Comparison of ENCODE assay signal across 9 cellular contexts in genomic region chr7:128381161-128381821, GRCh38. TPM values are rescaled to one million over a fixed set of nuclear protein-coding genes. Genes with fewer than 3 reads are reported as not detected.
A peak's percentile ranks its signal among the peaks of the same experiment; 100 is the strongest.
DNase-seq lines count a peak whose midpoint lies in the region; ATAC-seq and TF ChIP-seq lines count a peak whose summit lies in the region.
"Had no signal": no experiment of that assay in that cellular context is flagged by ENCODE, and none has a peak within 500 bp of the region (broad histone marks: within the 10 kb centered on the region; RNA-seq: fewer than 3 reads in every experiment).

No MANE protein-coding gene starts in this region.

- WGBS in heart left ventricle, 4 donors, result 60 to 64% (median 61%) methylated on average over 18 to 19 of the region's 19 CpGs

- H3K36me3 ChIP-seq in breast epithelium (no peaks in the 10 kb centered on the region), heart left ventricle (no peaks in the 10 kb centered on the region)
- H3K36me3 ChIP-seq: neutrophil had no signal

- no peak overlapping the region for H3K27ac Mint-ChIP-seq in MCF 10A (ENCODE audit: low read depth, unreplicated experiment)
- H3K27ac Mint-ChIP-seq in activated CD4-positive, alpha-beta T cell treated with anti-CD3 and anti-CD28 coated beads, Interleukin-2, amount 10 ng/mL, durations not matched to agents 7 days and 5 days, result no peak overlapping the region
- H3K27ac Mint-ChIP-seq in stimulated activated naive CD8-positive, alpha-beta T cell treated with anti-CD3 and anti-CD28 coated beads, Interleukin-15, amount 100 ng/mL, for 72 hours, result peak overlapping the region in 1 of 2 donors; percentile 38

- BruUV-seq in MCF 10A (replicated peaks; lab: Mats Ljungman, UMichigan), result no TSS peak

- H3K9me3 ChIP-seq in breast epithelium, result no peaks in the 10 kb centered on the region
- H3K9me3 ChIP-seq in heart left ventricle, result no peaks in the 10 kb centered on the region
- H3K9me3 ChIP-seq: neutrophil had no signal

- peak in 2 of 4 donors; percentile 36 to 73 for ATAC-seq in heart left ventricle
- ATAC-seq in stimulated activated naive CD8-positive, alpha-beta T cell treated with anti-CD3 and anti-CD28 coated beads, Interleukin-15, amount 100 ng/mL, for 72 hours, result peak; percentile 58
- no peak for ATAC-seq in GM18858 (IDR thresholded peaks at IDR 0.05; ENCODE audit: unreplicated experiment)
- no peak for ATAC-seq in HG02798 (IDR thresholded peaks at IDR 0.05; ENCODE audit: poor library complexity, unreplicated experiment)

- no peak for TF ChIP-seq POLR2A in breast epithelium (IDR thresholded peaks at IDR 0.05)
- no peak for TF ChIP-seq POLR2A in heart left ventricle (IDR thresholded peaks at IDR 0.05)

- H3K4me1 Mint-ChIP-seq in MCF 10A (ENCODE audit: insufficient read depth, unreplicated experiment), result peaks cover 11% of the 10 kb centered on the region
- H3K4me1 Mint-ChIP-seq in activated CD4-positive, alpha-beta T cell treated with anti-CD3 and anti-CD28 coated beads, Interleukin-2, amount 10 ng/mL, durations not matched to agents 7 days and 5 days, result peaks cover 7% of the 10 kb centered on the region
- peaks cover 6% of the 10 kb centered on the region for H3K4me1 Mint-ChIP-seq in stimulated activated naive CD8-positive, alpha-beta T cell treated with anti-CD3 and anti-CD28 coated beads, Interleukin-15, amount 100 ng/mL, for 72 hours

- POLR2A ChIA-PET in MCF 10A (lab: Yijun Ruan, JAX), result interaction anchor here (1.0 to 1.3 kb wide), 3 partner anchors 15 to 37 kb away, joined by 3 to 7 read pairs (median 4); partner anchors contain the start of genes IMPDH1 and RBM28
- POLR2A ChIA-PET in activated CD4-positive, alpha-beta T cell treated with anti-CD3 and anti-CD28 coated beads, Interleukin-2, amount 10 ng/mL, durations not matched to agents 7 days and 5 days (lab: Charles Lee), result no interaction called here

- CTCF ChIA-PET in MCF 10A (lab: Yijun Ruan, JAX), result interaction anchor here (0.6 to 14.9 kb wide), 17 partner anchors 8 to 626 kb away, joined by 3 to 372 read pairs (median 5); partner anchors contain the start of gene RBM28
- CTCF ChIA-PET in activated CD4-positive, alpha-beta T cell treated with anti-CD3 and anti-CD28 coated beads, Interleukin-2, amount 10 ng/mL, durations not matched to agents 7 days and 5 days (lab: Charles Lee), result interaction anchor here (0.8 to 2.2 kb wide), 6 partner anchors 8 to 500 kb away, joined by 3 to 7 read pairs (median 4); partner anchors contain the start of gene IMPDH1

- peak; percentile 81 for DNase-seq in MCF 10A (ENCODE audit: unreplicated experiment)
- DNase-seq in breast epithelium (ENCODE audit: low spot score in 2 of 2), result no peak
- peak; percentile 36 for DNase-seq in activated CD4-positive, alpha-beta T cell treated with anti-CD3 and anti-CD28 coated beads, Interleukin-2, amount 10 ng/mL, durations not matched to agents 7 days and 5 days
- no peak for DNase-seq in heart left ventricle
- peak; percentile 36 to 40 for DNase-seq in stimulated activated naive CD8-positive, alpha-beta T cell treated with anti-CD3 and anti-CD28 coated beads, Interleukin-15, amount 100 ng/mL, for 72 hours
- no peak for DNase-seq in NCI-H2107 treated with DMSO at 0.1 percent for 48 hours (lab: John Stamatoyannopoulos, UW; ENCODE audit: unreplicated experiment)

- H3K36me3 Mint-ChIP-seq in MCF 10A (ENCODE audit: insufficient read depth, unreplicated experiment), result no peaks in the 10 kb centered on the region
- H3K36me3 Mint-ChIP-seq in activated CD4-positive, alpha-beta T cell treated with anti-CD3 and anti-CD28 coated beads, Interleukin-2, amount 10 ng/mL, durations not matched to agents 7 days and 5 days (ENCODE audit: low read depth), result no peaks in the 10 kb centered on the region

- H3K4me3 ChIP-seq in breast epithelium, result no peak overlapping the region
- H3K4me3 ChIP-seq in heart left ventricle, result no peak overlapping the region

- intact Hi-C loops in MCF 10A (cut with micrococcal nuclease), result loop anchor here (10.0 kb wide), 1 partner anchor 826 kb away; no protein-coding TSS in a partner anchor
- intact Hi-C loops in breast epithelium (cut with DNase I; ENCODE audit: low total_unique reads), result no loop called here
- intact Hi-C loops in heart left ventricle (cut with DNase I), result no loop called here

- no peaks in the 10 kb centered on the region for H3K4me1 ChIP-seq in breast epithelium
- H3K4me1 ChIP-seq in heart left ventricle, result peaks cover 0 to 11% (median 0%) of the 10 kb centered on the region in 12 donors

- TF ChIP-seq CTCF in MCF 10A (IDR thresholded peaks at IDR 0.05; ENCODE audit: unreplicated experiment) (peak; percentile 75), breast epithelium (IDR thresholded peaks at IDR 0.05) (no peak), heart left ventricle (IDR thresholded peaks at IDR 0.05) (peak; percentile 11 to 53 (median 36))

- H3K27ac ChIP-seq in breast epithelium, result no peak overlapping the region
- H3K27ac ChIP-seq in heart left ventricle, result no peak overlapping the region
- H3K27ac ChIP-seq: neutrophil had no signal

- H3K27me3 ChIP-seq in breast epithelium (no peaks in the 10 kb centered on the region), heart left ventricle (no peaks in the 10 kb centered on the region)
- H3K27me3 ChIP-seq: neutrophil had no signal

- no peak overlapping the region for H3K4me3 Mint-ChIP-seq in MCF 10A (ENCODE audit: unreplicated experiment)
- H3K4me3 Mint-ChIP-seq in activated CD4-positive, alpha-beta T cell treated with anti-CD3 and anti-CD28 coated beads, Interleukin-2, amount 10 ng/mL, durations not matched to agents 7 days and 5 days, result no peak overlapping the region
- no peak overlapping the region for H3K4me3 Mint-ChIP-seq in stimulated activated naive CD8-positive, alpha-beta T cell treated with anti-CD3 and anti-CD28 coated beads, Interleukin-15, amount 100 ng/mL, for 72 hours

- no peaks in the 10 kb centered on the region for H3K27me3 Mint-ChIP-seq in MCF 10A (ENCODE audit: insufficient read depth, unreplicated experiment)
- H3K27me3 Mint-ChIP-seq in activated CD4-positive, alpha-beta T cell treated with anti-CD3 and anti-CD28 coated beads, Interleukin-2, amount 10 ng/mL, durations not matched to agents 7 days and 5 days, result peaks cover 3% of the 10 kb centered on the region
- H3K27me3 Mint-ChIP-seq in stimulated activated naive CD8-positive, alpha-beta T cell treated with anti-CD3 and anti-CD28 coated beads, Interleukin-15, amount 100 ng/mL, for 72 hours, result no peaks in the 10 kb centered on the region

- no peaks in the 10 kb centered on the region for H3K9me3 Mint-ChIP-seq in MCF 10A (ENCODE audit: unreplicated experiment)
- no peaks in the 10 kb centered on the region for H3K9me3 Mint-ChIP-seq in activated CD4-positive, alpha-beta T cell treated with anti-CD3 and anti-CD28 coated beads, Interleukin-2, amount 10 ng/mL, durations not matched to agents 7 days and 5 days
- no peaks in the 10 kb centered on the region for H3K9me3 Mint-ChIP-seq in stimulated activated naive CD8-positive, alpha-beta T cell treated with anti-CD3 and anti-CD28 coated beads, Interleukin-15, amount 100 ng/mL, for 72 hours

RNA-seq across cellular contexts. Expression of gene PRRT4, which starts 19.8 kb away (rescaled TPM):
- total RNA-seq in MCF 10A (2022) (not detected in 2 replicates), breast epithelium (1 to 10 TPM in 1 of 3 donors, under 1 TPM in 2; under 0.01 to 3.8 (median 0.44) TPM), heart left ventricle (1 to 10 TPM in 8 of 9 donors, under 1 TPM in 1; 0.31 to 3.1 (median 1.9) TPM)
- under 1 TPM; 0.21 to 0.25 TPM for total RNA-seq in activated CD4-positive, alpha-beta T cell treated with anti-CD3 and anti-CD28 coated beads, Interleukin-2, amount 10 ng/mL, durations not matched to agents 7 days and 5 days
- 1 to 10 TPM in 1 of 2 donors, under 1 TPM in 1; 0.51 to 2.7 TPM for polyA plus RNA-seq in heart left ventricle

RNA-seq across cellular contexts. Expression of gene IMPDH1, which starts 28.5 kb away (rescaled TPM):
- 66.4 and 74.0 TPM in 2 replicates for total RNA-seq in MCF 10A (2022)
- 10 to 100 TPM; 31.8 to 68.8 (median 58.2) TPM for total RNA-seq in breast epithelium
- 10 to 100 TPM; 70.4 to 72.3 TPM for total RNA-seq in activated CD4-positive, alpha-beta T cell treated with anti-CD3 and anti-CD28 coated beads, Interleukin-2, amount 10 ng/mL, durations not matched to agents 7 days and 5 days
- total RNA-seq in heart left ventricle, result 10 to 100 TPM; 12.3 to 65.3 (median 25.7) TPM
- 10 to 100 TPM; 16.6 to 23.6 TPM for polyA plus RNA-seq in heart left ventricle

RNA-seq across cellular contexts. Expression of gene RBM28, which starts 37.6 kb away (rescaled TPM):
- total RNA-seq in MCF 10A (2022), result 61.5 and 63.8 TPM in 2 replicates
- total RNA-seq in breast epithelium, result 10 to 100 TPM; 28.8 to 47.5 (median 35.7) TPM
- total RNA-seq in activated CD4-positive, alpha-beta T cell treated with anti-CD3 and anti-CD28 coated beads, Interleukin-2, amount 10 ng/mL, durations not matched to agents 7 days and 5 days, result 10 to 100 TPM; 35.1 to 37.3 TPM
- total RNA-seq in heart left ventricle, result 10 to 100 TPM; 12.0 to 29.0 (median 25.3) TPM
- polyA plus RNA-seq in heart left ventricle, result 10 to 100 TPM; 21.7 to 40.2 TPM

Comparison
In these comparisons a context has a peak if more than half of its experiments do, and no peak if none do; other contexts are left out.
1. DNase-seq: peak in MCF 10A (single experiment), activated CD4-positive, alpha-beta T cell treated with anti-CD3 and anti-CD28 coated beads, Interleukin-2, amount 10 ng/mL, durations not matched to agents 7 days and 5 days (single experiment) and stimulated activated naive CD8-positive, alpha-beta T cell treated with anti-CD3 and anti-CD28 coated beads, Interleukin-15, amount 100 ng/mL, for 72 hours (2 of 2); none in breast epithelium (0 of 2), heart left ventricle (0 of 5) and NCI-H2107 treated with DMSO at 0.1 percent for 48 hours (single experiment).
2. CTCF ChIP-seq: peak in MCF 10A (single experiment) and heart left ventricle (12 of 12); none in breast epithelium (0 of 3).